Comparison of ENCODE assay signal across 1 cellular context in the genomic region with DNA sequence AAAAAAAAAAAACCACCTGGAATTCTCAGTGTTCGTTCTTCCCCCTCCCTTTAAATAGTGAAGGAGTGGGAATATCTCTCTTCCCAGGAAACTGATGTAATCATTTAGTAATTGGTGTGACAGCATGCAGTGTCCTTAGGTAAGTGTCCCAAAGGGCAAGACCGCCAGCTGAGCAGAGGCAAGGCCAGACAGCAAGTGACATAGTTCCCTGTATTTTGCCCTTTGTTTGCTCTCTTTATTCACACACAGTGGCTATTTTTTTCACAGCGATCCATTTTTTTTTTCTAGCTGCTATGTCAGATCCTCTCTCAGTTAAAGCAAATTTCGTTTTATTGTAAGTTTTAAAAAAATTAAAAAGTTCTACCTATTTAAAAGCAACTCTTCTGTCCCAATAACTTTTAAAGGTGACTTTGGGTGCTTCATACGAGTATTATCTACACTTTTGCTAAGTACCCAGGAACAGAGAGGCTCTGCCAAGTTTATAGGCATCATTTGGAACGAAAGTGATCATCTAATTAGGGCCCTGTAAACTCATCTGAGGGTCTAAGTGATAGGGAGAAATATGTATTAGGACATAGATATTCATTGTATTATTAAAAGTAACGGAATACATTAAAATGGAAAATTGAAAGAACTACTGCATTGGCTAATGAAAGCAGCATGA.
TF ChIP-seq lines count a peak whose summit lies in the region.

No MANE protein-coding gene starts in this region.

TF ChIP-seq in GM23338, 12 proteins besides CTCF, POLR2A, EP300 and RAD21 (continued from another document):
- TF ChIP-seq, protein P1, sequence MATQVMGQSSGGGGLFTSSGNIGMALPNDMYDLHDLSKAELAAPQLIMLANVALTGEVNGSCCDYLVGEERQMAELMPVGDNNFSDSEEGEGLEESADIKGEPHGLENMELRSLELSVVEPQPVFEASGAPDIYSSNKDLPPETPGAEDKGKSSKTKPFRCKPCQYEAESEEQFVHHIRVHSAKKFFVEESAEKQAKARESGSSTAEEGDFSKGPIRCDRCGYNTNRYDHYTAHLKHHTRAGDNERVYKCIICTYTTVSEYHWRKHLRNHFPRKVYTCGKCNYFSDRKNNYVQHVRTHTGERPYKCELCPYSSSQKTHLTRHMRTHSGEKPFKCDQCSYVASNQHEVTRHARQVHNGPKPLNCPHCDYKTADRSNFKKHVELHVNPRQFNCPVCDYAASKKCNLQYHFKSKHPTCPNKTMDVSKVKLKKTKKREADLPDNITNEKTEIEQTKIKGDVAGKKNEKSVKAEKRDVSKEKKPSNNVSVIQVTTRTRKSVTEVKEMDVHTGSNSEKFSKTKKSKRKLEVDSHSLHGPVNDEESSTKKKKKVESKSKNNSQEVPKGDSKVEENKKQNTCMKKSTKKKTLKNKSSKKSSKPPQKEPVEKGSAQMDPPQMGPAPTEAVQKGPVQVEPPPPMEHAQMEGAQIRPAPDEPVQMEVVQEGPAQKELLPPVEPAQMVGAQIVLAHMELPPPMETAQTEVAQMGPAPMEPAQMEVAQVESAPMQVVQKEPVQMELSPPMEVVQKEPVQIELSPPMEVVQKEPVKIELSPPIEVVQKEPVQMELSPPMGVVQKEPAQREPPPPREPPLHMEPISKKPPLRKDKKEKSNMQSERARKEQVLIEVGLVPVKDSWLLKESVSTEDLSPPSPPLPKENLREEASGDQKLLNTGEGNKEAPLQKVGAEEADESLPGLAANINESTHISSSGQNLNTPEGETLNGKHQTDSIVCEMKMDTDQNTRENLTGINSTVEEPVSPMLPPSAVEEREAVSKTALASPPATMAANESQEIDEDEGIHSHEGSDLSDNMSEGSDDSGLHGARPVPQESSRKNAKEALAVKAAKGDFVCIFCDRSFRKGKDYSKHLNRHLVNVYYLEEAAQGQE (IDR thresholded peaks at IDR 0.05; ENCODE audit: unreplicated experiment): no peak
- no peak for TF ChIP-seq EZH2phosphoT487 (IDR thresholded peaks at IDR 0.05; ENCODE audit: unreplicated experiment)
- TF ChIP-seq, protein P2, sequence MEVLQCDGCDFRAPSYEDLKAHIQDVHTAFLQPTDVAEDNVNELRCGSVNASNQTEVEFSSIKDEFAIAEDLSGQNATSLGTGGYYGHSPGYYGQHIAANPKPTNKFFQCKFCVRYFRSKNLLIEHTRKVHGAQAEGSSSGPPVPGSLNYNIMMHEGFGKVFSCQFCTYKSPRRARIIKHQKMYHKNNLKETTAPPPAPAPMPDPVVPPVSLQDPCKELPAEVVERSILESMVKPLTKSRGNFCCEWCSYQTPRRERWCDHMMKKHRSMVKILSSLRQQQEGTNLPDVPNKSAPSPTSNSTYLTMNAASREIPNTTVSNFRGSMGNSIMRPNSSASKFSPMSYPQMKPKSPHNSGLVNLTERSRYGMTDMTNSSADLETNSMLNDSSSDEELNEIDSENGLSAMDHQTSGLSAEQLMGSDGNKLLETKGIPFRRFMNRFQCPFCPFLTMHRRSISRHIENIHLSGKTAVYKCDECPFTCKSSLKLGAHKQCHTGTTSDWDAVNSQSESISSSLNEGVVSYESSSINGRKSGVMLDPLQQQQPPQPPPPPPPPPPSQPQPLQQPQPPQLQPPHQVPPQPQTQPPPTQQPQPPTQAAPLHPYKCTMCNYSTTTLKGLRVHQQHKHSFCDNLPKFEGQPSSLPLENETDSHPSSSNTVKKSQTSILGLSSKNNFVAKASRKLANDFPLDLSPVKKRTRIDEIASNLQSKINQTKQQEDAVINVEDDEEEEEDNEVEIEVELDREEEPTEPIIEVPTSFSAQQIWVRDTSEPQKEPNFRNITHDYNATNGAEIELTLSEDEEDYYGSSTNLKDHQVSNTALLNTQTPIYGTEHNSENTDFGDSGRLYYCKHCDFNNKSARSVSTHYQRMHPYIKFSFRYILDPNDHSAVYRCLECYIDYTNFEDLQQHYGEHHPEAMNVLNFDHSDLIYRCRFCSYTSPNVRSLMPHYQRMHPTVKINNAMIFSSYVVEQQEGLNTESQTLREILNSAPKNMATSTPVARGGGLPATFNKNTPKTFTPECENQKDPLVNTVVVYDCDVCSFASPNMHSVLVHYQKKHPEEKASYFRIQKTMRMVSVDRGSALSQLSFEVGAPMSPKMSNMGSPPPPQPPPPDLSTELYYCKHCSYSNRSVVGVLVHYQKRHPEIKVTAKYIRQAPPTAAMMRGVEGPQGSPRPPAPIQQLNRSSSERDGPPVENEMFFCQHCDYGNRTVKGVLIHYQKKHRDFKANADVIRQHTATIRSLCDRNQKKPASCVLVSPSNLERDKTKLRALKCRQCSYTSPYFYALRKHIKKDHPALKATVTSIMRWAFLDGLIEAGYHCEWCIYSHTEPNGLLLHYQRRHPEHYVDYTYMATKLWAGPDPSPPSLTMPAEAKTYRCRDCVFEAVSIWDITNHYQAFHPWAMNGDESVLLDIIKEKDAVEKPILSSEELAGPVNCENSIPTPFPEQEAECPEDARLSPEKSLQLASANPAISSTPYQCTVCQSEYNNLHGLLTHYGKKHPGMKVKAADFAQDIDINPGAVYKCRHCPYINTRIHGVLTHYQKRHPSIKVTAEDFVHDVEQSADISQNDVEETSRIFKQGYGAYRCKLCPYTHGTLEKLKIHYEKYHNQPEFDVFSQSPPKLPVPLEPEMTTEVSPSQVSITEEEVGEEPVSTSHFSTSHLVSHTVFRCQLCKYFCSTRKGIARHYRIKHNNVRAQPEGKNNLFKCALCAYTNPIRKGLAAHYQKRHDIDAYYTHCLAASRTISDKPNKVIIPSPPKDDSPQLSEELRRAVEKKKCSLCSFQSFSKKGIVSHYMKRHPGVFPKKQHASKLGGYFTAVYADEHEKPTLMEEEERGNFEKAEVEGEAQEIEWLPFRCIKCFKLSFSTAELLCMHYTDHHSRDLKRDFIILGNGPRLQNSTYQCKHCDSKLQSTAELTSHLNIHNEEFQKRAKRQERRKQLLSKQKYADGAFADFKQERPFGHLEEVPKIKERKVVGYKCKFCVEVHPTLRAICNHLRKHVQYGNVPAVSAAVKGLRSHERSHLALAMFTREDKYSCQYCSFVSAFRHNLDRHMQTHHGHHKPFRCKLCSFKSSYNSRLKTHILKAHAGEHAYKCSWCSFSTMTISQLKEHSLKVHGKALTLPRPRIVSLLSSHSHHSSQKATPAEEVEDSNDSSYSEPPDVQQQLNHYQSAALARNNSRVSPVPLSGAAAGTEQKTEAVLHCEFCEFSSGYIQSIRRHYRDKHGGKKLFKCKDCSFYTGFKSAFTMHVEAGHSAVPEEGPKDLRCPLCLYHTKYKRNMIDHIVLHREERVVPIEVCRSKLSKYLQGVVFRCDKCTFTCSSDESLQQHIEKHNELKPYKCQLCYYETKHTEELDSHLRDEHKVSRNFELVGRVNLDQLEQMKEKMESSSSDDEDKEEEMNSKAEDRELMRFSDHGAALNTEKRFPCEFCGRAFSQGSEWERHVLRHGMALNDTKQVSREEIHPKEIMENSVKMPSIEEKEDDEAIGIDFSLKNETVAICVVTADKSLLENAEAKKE (CRISPR knock-in tag; IDR thresholded peaks at IDR 0.05): no peak
TF ChIP-seq in GM23338: peak in this region for 0.
